ENCODE assay signal across 8 cellular contexts in the genomic region with DNA sequence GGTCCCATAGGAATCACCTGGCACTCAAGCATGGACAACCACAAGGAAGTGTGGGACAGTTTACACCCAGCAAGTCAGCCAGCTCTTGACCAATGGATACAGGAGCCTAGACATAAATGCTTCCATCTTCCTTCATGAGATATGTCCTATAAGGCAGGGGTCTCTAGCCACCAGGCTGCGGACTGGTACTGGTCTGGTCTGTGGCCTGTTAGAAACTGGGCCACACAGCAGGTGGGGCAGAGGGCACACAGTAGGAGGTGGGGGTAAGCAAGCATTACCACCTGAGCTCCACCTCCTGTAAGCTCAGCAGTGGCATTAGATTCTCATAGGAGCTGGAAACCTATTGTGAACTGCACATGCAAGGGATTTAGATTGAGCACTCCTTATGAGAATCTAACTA.
"Had no signal": no experiment of that assay in that cellular context is flagged by ENCODE, and none has a peak within 500 bp of the region (broad histone marks: within the 10 kb centered on the region; RNA-seq: fewer than 3 reads in every experiment).

No MANE protein-coding gene starts in this region.

- ATAC-seq: GM12878 had no signal

- H3K4me3 ChIP-seq: GM12878 had no signal

- FAIRE-seq: G401.6, GM12878, GM12891, GM12892, GM18507, GM19239 had no signal

- DNase-seq: GDM1, GF-D8 had no signal
